Comparison of ENCODE assay signal across 10 cellular contexts in genomic region chr5:2755811-2756210, GRCh38. TPM values are rescaled to one million over a fixed set of nuclear protein-coding genes. Genes with fewer than 3 reads are reported as not detected.
DNase-seq lines count a peak whose midpoint lies in the region; ATAC-seq and TF ChIP-seq lines count a peak whose summit lies in the region.
"Had no signal": no experiment of that assay in that cellular context is flagged by ENCODE, and none has a peak within 500 bp of the region (broad histone marks: within the 10 kb centered on the region; RNA-seq: fewer than 3 reads in every experiment).

No MANE protein-coding gene starts in this region.

- 5% methylated on average over 27 of the region's 27 CpGs for WGBS in prostate gland

- no peaks in the 10 kb centered on the region for H3K36me3 ChIP-seq in prostate gland
- H3K36me3 ChIP-seq in Peyer's patch, result no peaks in the 10 kb centered on the region

- H3K4me3 ChIP-seq in fibroblast of mammary gland (ENCODE audit: control insufficient read depth, low read depth, low read length) (peak overlapping the region; percentile 54), prostate gland (peak overlapping the region; percentile 34 to 36), Peyer's patch (peak overlapping the region in 1 of 4 donors; percentile 31)
- H3K4me3 ChIP-seq: K562 had no signal

- intact Hi-C loops in prostate gland (cut with DNase I), result no loop called here

- DNase-seq in Daoy (ENCODE audit: low read depth), result peak; percentile 31
- DNase-seq in RPMI8226, result peak; percentile 43
- no peak for DNase-seq in fibroblast of mammary gland (ENCODE audit: low read depth)
- peak; percentile 4 for DNase-seq in prostate gland (ENCODE audit: low spot score)
- DNase-seq in Peyer's patch, result no peak
- DNase-seq in NCI-H748 (lab: John Stamatoyannopoulos, UW; ENCODE audit: unreplicated experiment), result no peak

- H3K27ac ChIP-seq in prostate gland, result peak overlapping the region in 1 of 2 donors; percentile 58
- H3K27ac ChIP-seq in Peyer's patch, result no peak overlapping the region

- H3K27me3 ChIP-seq in prostate gland (replicated peaks; ENCODE audit: insufficient read depth), result peaks cover 7% of the 10 kb centered on the region
- H3K27me3 ChIP-seq in Peyer's patch, result peaks cover 0 to 42% of the 10 kb centered on the region in 2 donors

- TF ChIP-seq POLR2A in prostate gland (IDR thresholded peaks at IDR 0.05) (no peak), Peyer's patch (IDR thresholded peaks at IDR 0.05) (no peak)

- no peaks in the 10 kb centered on the region for H3K9me3 ChIP-seq in prostate gland
- H3K9me3 ChIP-seq in Peyer's patch, result no peaks in the 10 kb centered on the region

- H3K4me1 ChIP-seq in prostate gland (replicated peaks) (peaks cover 3% of the 10 kb centered on the region), Peyer's patch (peaks cover 0 to 35% (median 0%) of the 10 kb centered on the region in 4 donors)

- ATAC-seq in HG02973 (IDR thresholded peaks at IDR 0.05; ENCODE audit: unreplicated experiment), result no peak
- no peak for ATAC-seq in GM18858 (IDR thresholded peaks at IDR 0.05; ENCODE audit: unreplicated experiment)
- ATAC-seq: K562 had no signal

- no peak for TF ChIP-seq CTCF in fibroblast of mammary gland (conservative IDR thresholded peaks at IDR 0.05; ENCODE audit: control insufficient read depth, insufficient read depth, low read depth, low read length)
- no peak for TF ChIP-seq CTCF in prostate gland (IDR thresholded peaks at IDR 0.05)
- TF ChIP-seq CTCF in Peyer's patch (IDR thresholded peaks at IDR 0.05), result no peak

RNA-seq across cellular contexts. Expression of gene IRX2, which starts 4.3 kb away (rescaled TPM):
- total RNA-seq in Daoy (2014; rRNA removed; shearing (Covaris generic)), result 7.8 and 10.3 TPM in 2 replicates
- total RNA-seq in prostate gland (10 to 100 TPM; 10.2 to 20.6 TPM), Peyer's patch (not detected)
- total RNA-seq: liver had no signal

Comparison
In these comparisons a context has a peak if more than half of its experiments do, and no peak if none do; other contexts are left out.
1. DNase-seq: peak in Daoy (single experiment), RPMI8226 (single experiment) and prostate gland (single experiment); none in fibroblast of mammary gland (single experiment), Peyer's patch (0 of 3) and NCI-H748 (single experiment).